ENCODE assay signal across 1 cellular context in genomic region chr11:10302744-10303557, GRCh38.
A peak's percentile ranks its signal among the peaks of the same experiment; 100 is the strongest.
TF ChIP-seq lines count a peak whose summit lies in the region.

No MANE protein-coding gene starts in this region.

TF ChIP-seq in WTC11, 78 proteins besides CTCF, POLR2A, EP300 and RAD21 (continued from another document):
- TF ChIP-seq, protein P1, sequence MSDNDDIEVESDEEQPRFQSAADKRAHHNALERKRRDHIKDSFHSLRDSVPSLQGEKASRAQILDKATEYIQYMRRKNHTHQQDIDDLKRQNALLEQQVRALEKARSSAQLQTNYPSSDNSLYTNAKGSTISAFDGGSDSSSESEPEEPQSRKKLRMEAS (CRISPR knock-in tag; IDR thresholded peaks at IDR 0.05): peak; percentile 48
- TF ChIP-seq SMAD4 (CRISPR knock-in tag; IDR thresholded peaks at IDR 0.05): 0 out of 2 replicates have a peak, but pooled peaks have one; percentile 47
- TF ChIP-seq ZNF317 (CRISPR knock-in tag; IDR thresholded peaks at IDR 0.05; ENCODE audit: borderline replicate concordance, low read depth): no peak
- TF ChIP-seq, protein P2, sequence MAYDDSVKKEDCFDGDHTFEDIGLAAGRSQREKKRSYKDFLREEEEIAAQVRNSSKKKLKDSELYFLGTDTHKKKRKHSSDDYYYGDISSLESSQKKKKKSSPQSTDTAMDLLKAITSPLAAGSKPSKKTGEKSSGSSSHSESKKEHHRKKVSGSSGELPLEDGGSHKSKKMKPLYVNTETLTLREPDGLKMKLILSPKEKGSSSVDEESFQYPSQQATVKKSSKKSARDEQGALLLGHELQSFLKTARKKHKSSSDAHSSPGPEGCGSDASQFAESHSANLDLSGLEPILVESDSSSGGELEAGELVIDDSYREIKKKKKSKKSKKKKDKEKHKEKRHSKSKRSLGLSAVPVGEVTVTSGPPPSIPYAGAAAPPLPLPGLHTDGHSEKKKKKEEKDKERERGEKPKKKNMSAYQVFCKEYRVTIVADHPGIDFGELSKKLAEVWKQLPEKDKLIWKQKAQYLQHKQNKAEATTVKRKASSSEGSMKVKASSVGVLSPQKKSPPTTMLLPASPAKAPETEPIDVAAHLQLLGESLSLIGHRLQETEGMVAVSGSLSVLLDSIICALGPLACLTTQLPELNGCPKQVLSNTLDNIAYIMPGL (CRISPR knock-in tag; IDR thresholded peaks at IDR 0.05): 0 out of 2 replicates have a peak, but pooled peaks have one; percentile 24
- no peak for TF ChIP-seq ATF3 (CRISPR knock-in tag; conservative IDR thresholded peaks at IDR 0.05)
- 0 out of 2 replicates have a peak, but pooled peaks have one; percentile 22 for TF ChIP-seq ETV6 (CRISPR knock-in tag; IDR thresholded peaks at IDR 0.05)
- peak; percentile 74; the same call in 1 of the 2 replicates for TF ChIP-seq NR3C1 (CRISPR knock-in tag; conservative IDR thresholded peaks at IDR 0.05; ENCODE audit: low read depth)
